8 cellular contexts compared by ENCODE assay signal in the genomic region with DNA sequence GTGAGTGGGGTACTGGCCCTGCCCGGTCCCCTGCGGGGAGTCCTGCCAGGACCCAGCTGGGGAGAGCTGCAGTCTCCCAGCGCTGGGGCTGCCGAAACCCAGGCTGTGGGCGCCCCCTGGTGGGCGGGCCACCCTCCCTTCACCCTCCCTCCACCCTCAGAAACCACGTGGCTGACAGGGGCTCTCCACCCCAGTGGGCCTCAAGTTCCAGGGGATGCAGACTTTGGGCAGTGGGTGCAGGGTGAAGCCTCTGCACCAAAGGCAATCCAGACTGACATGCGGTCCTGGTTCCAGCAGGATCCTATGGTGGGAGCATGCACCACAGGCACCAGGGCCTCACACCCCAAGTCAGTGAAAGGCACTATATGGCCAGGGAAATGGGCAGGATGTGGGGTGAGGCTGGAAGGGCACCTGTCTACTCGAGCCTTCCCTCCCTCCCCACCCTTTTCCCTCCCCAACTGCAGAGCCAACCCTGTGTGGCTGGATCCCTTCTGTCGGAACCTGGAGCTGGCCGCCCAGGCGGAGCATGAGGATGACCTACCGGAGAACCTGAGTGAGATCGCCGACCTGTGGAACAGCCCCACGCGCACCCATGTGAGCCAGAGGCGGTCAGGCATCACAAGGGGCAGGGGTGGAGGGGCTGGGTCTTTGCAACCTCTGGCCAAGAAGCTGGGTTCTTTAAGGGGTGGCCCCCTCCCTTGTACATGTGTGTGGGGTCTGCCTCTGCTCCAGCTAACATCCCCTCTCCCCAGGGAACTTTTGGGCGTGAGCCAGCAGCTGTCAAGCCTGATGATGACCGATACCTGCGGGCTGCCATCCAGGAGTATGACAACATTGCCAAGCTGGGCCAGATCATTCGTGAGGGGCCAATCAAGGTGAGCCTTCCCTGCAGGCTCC. TPM values are rescaled to one million over a fixed set of nuclear protein-coding genes. Genes with fewer than 3 reads are reported as not detected.
DNase-seq lines count a peak whose midpoint lies in the region; ATAC-seq and TF ChIP-seq lines count a peak whose summit lies in the region.

No MANE protein-coding gene starts in this region.

- POLR2A ChIA-PET in Panc1 (lab: Charles Lee), result interaction anchor here (1.1 kb wide), 1 partner anchor 10 kb away, joined by 3 read pairs; no protein-coding TSS in a partner anchor

- H3K9me3 Mint-ChIP-seq in activated T-cell treated with anti-CD3 and anti-CD28 coated beads, Interleukin-2, amount 50 U/mL, for 72 hours, result no peaks in the 10 kb centered on the region
- no peaks in the 10 kb centered on the region for H3K9me3 Mint-ChIP-seq in osteocyte (ENCODE audit: unreplicated experiment)

- H3K9me3 ChIP-seq in Panc1 (ENCODE audit: control insufficient read depth, insufficient read depth, low read depth, low read length), result no peaks in the 10 kb centered on the region
- no peaks in the 10 kb centered on the region for H3K9me3 ChIP-seq in tibial nerve

- H3K27ac Mint-ChIP-seq in activated T-cell treated with anti-CD3 and anti-CD28 coated beads, Interleukin-2, amount 50 U/mL, for 72 hours, result no peak overlapping the region
- H3K27ac Mint-ChIP-seq in osteocyte (ENCODE audit: unreplicated experiment), result no peak overlapping the region

- peak in 1 of 2 donors; percentile 7 for TF ChIP-seq EP300 in tibial nerve (IDR thresholded peaks at IDR 0.05)

- CTCF ChIA-PET in Panc1 (lab: Charles Lee), result interaction anchor here (0.5 to 1.1 kb wide), 9 partner anchors 27 to 498 kb away, joined by 3 to 10 read pairs (median 3); no protein-coding TSS in a partner anchor

- intact Hi-C loops in Panc1 (cut with micrococcal nuclease; ENCODE audit: unreplicated experiment), result loop anchor here (10.0 kb wide), 2 partner anchors 107 to 497 kb away; partner anchors contain the start of gene SLC29A3

- in situ Hi-C loops in Panc1 (cut with HindIII; ENCODE audit: low pct_unique_long_range_greater_than_20kb, low sequenced_read_pairs), result no loop called here

- H3K27me3 ChIP-seq in Panc1 (ENCODE audit: control insufficient read depth, insufficient read depth, low read length) (no peaks in the 10 kb centered on the region), tibial nerve (no peaks in the 10 kb centered on the region)

- H3K36me3 Mint-ChIP-seq in activated T-cell treated with anti-CD3 and anti-CD28 coated beads, Interleukin-2, amount 50 U/mL, for 72 hours (ENCODE audit: insufficient read depth in 2 of 2), result peaks cover 0 to 6% of the 10 kb centered on the region in 2 donors
- peaks cover 26% of the 10 kb centered on the region for H3K36me3 Mint-ChIP-seq in osteocyte (ENCODE audit: unreplicated experiment)

- 50 to 58% methylated on average over 17 to 20 of the region's 22 CpGs for WGBS in tibial nerve, 2 donors

- H3K27me3 Mint-ChIP-seq in activated T-cell treated with anti-CD3 and anti-CD28 coated beads, Interleukin-2, amount 50 U/mL, for 72 hours (ENCODE audit: low read depth), result no peaks in the 10 kb centered on the region
- no peaks in the 10 kb centered on the region for H3K27me3 Mint-ChIP-seq in osteocyte (ENCODE audit: unreplicated experiment)

- peaks cover 49% of the 10 kb centered on the region for H3K4me1 ChIP-seq in Panc1 (ENCODE audit: control insufficient read depth, insufficient read depth, low read length)
- peaks cover 0 to 22% (median 10%) of the 10 kb centered on the region in 4 donors for H3K4me1 ChIP-seq in tibial nerve

- no TSS peak for BruUV-seq in Panc1 (replicated peaks; lab: Mats Ljungman, UMichigan)

- H3K4me3 ChIP-seq in Panc1 (ENCODE audit: low read depth in 2 of 2, low read length in 2 of 2), result no peak overlapping the region
- H3K4me3 ChIP-seq in fibroblast of villous mesenchyme (ENCODE audit: low read depth, low read length), result no peak overlapping the region
- H3K4me3 ChIP-seq in tibial nerve, result no peak overlapping the region

- TF ChIP-seq CTCF in Panc1 (IDR thresholded peaks at IDR 0.05), result peak; percentile 91; the same call in 1 of the 2 replicates
- peak; percentile 86 for TF ChIP-seq CTCF in fibroblast of villous mesenchyme (IDR thresholded peaks at IDR 0.05; ENCODE audit: insufficient read depth, low read depth, low read length)
- peak; percentile 73 for TF ChIP-seq CTCF in osteocyte (IDR thresholded peaks at IDR 0.05)
- peak; percentile 70 to 90 (median 83) for TF ChIP-seq CTCF in tibial nerve (IDR thresholded peaks at IDR 0.05)

- no peaks in the 10 kb centered on the region for H3K4me1 Mint-ChIP-seq in activated T-cell treated with anti-CD3 and anti-CD28 coated beads, Interleukin-2, amount 50 U/mL, for 72 hours (ENCODE audit: low read depth)
- H3K4me1 Mint-ChIP-seq in osteocyte (ENCODE audit: unreplicated experiment), result no peaks in the 10 kb centered on the region

- H3K27ac ChIP-seq in Panc1 (ENCODE audit: low read length) (peak overlapping the region; percentile 14; the same call in 1 of the 2 replicates), tibial nerve (peak overlapping the region in 1 of 4 donors; percentile 11)

- H3K36me3 ChIP-seq in Panc1 (ENCODE audit: control insufficient read depth, insufficient read depth, low read length) (peaks cover 21% of the 10 kb centered on the region), tibial nerve (peaks cover 0 to 36% (median 11%) of the 10 kb centered on the region in 3 donors)

- ATAC-seq in HG03039 (IDR thresholded peaks at IDR 0.05; ENCODE audit: unreplicated experiment), result peak; percentile 53
- peak; percentile 72 for ATAC-seq in Panc1
- peak; percentile 93 to 96 for ATAC-seq in activated T-cell treated with anti-CD3 and anti-CD28 coated beads, Interleukin-2, amount 50 U/mL, for 72 hours (replicated peaks in 1 of 2)
- ATAC-seq in GM18517 (IDR thresholded peaks at IDR 0.05; ENCODE audit: unreplicated experiment), result no peak

- TF ChIP-seq POLR2A in tibial nerve (IDR thresholded peaks at IDR 0.05), result no peak

- H3K4me3 Mint-ChIP-seq in activated T-cell treated with anti-CD3 and anti-CD28 coated beads, Interleukin-2, amount 50 U/mL, for 72 hours, result no peak overlapping the region
- H3K4me3 Mint-ChIP-seq in osteocyte (ENCODE audit: unreplicated experiment), result no peak overlapping the region

- peak; percentile 27 for DNase-seq in GF-D8 (lab: John Stamatoyannopoulos, UW)
- no peak for DNase-seq in Panc1 (ENCODE audit: low read depth, low spot score)
- DNase-seq in activated T-cell treated with anti-CD3 and anti-CD28 coated beads, Interleukin-2, amount 50 U/mL, for 72 hours, result peak; percentile 81 to 87
- DNase-seq in fibroblast of villous mesenchyme (ENCODE audit: low read depth), result peak; percentile 46
- DNase-seq in osteocyte (ENCODE audit: extremely low spot score, unreplicated experiment), result no peak
- peak; percentile 38 to 39 for DNase-seq in tibial nerve (ENCODE audit: low spot score in 2 of 2)

RNA-seq across cellular contexts. Expression of gene PSAP, which starts 38.8 kb away (rescaled TPM):
- total RNA-seq in Panc1 (2021; ENCODE audit: unreplicated experiment), result 3,649 TPM
- polyA plus RNA-seq in Panc1 (2012; ENCODE audit: insufficient read length), result 4,189 TPM
- total RNA-seq in activated T-cell treated with anti-CD3 and anti-CD28 coated beads, Interleukin-2, amount 50 U/mL, for 72 hours, result 100 to 1,000 TPM; 111 to 139 TPM
- 521 and 543 TPM in 2 replicates for total RNA-seq in fibroblast of villous mesenchyme
- total RNA-seq in osteocyte, result 1,262 and 1,314 TPM in 2 replicates
- total RNA-seq in tibial nerve, result 1,000 to 10,000 TPM in 1 of 4 donors, 100 to 1,000 TPM in 3; 757 to 1,009 (median 906) TPM

RNA-seq across cellular contexts. Expression of gene VSIR, which starts 38.9 kb away (rescaled TPM):
- total RNA-seq in Panc1 (2021; ENCODE audit: unreplicated experiment) (34.9 TPM), fibroblast of villous mesenchyme (26.1 and 57.4 TPM in 2 replicates), osteocyte (0.16 and 0.75 TPM in 2 replicates), tibial nerve (100 to 1,000 TPM; 133 to 227 (median 151) TPM)
- 45.4 TPM for polyA plus RNA-seq in Panc1 (2012; ENCODE audit: insufficient read length)
- 10 to 100 TPM; 70.1 to 70.5 TPM for total RNA-seq in activated T-cell treated with anti-CD3 and anti-CD28 coated beads, Interleukin-2, amount 50 U/mL, for 72 hours

Comparison
In these comparisons a context has a peak if more than half of its experiments do, and no peak if none do; other contexts are left out.
1. DNase-seq: peak in GF-D8 (single experiment), activated T-cell treated with anti-CD3 and anti-CD28 coated beads, Interleukin-2, amount 50 U/mL, for 72 hours (2 of 2), fibroblast of villous mesenchyme (single experiment) and tibial nerve (2 of 2); none in Panc1 (single experiment) and osteocyte (single experiment).
2. RNA of gene VSIR, which starts 38.9 kb away (total RNA-seq): 133 to 227 TPM in tibial nerve, 70.1 to 70.5 TPM in activated T-cell treated with anti-CD3 and anti-CD28 coated beads, Interleukin-2, amount 50 U/mL, for 72 hours, 26.1 to 57.4 TPM in fibroblast of villous mesenchyme and 34.9 TPM in Panc1 (single experiment); 0.16 to 0.75 TPM in osteocyte; every median in the first group is over 10 times any median in the second.
3. Peak in every context shown above with its lines, with median percentiles within 50 percentile points of each other: CTCF ChIP-seq.